1 cellular context compared by ENCODE assay signal in the genomic region with DNA sequence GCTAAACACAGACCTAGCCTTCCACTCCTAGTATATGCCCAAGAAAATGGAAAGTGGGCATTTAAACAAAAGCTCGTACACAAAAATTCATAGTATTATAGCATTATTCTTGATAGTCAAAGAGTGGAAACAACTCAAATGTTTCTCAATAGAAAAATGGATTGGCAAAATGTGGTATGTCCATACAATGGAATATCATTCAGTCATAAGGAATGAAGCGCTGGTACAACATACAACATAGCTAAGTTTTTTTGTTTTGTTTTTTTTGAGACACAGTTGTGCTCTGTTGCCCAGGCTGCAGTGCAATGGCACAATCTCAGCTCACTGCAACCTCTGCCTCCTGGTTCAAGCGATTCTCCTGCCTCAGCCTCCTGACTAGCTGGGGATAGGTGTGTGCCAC.
TF ChIP-seq lines count a peak whose summit lies in the region.

No MANE protein-coding gene starts in this region.

TF ChIP-seq in liver, 16 proteins besides CTCF, POLR2A, EP300 and RAD21 (continued from another document):
- TF ChIP-seq, protein P1, sequence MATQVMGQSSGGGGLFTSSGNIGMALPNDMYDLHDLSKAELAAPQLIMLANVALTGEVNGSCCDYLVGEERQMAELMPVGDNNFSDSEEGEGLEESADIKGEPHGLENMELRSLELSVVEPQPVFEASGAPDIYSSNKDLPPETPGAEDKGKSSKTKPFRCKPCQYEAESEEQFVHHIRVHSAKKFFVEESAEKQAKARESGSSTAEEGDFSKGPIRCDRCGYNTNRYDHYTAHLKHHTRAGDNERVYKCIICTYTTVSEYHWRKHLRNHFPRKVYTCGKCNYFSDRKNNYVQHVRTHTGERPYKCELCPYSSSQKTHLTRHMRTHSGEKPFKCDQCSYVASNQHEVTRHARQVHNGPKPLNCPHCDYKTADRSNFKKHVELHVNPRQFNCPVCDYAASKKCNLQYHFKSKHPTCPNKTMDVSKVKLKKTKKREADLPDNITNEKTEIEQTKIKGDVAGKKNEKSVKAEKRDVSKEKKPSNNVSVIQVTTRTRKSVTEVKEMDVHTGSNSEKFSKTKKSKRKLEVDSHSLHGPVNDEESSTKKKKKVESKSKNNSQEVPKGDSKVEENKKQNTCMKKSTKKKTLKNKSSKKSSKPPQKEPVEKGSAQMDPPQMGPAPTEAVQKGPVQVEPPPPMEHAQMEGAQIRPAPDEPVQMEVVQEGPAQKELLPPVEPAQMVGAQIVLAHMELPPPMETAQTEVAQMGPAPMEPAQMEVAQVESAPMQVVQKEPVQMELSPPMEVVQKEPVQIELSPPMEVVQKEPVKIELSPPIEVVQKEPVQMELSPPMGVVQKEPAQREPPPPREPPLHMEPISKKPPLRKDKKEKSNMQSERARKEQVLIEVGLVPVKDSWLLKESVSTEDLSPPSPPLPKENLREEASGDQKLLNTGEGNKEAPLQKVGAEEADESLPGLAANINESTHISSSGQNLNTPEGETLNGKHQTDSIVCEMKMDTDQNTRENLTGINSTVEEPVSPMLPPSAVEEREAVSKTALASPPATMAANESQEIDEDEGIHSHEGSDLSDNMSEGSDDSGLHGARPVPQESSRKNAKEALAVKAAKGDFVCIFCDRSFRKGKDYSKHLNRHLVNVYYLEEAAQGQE (IDR thresholded peaks at IDR 0.05) = no peak
TF ChIP-seq in liver: peak in this region for 0.
